Comparison of ENCODE assay signal across 9 cellular contexts in genomic region chr11:1628506-1629325, GRCh38. TPM values are rescaled to one million over a fixed set of nuclear protein-coding genes. Genes with fewer than 3 reads are reported as not detected.
DNase-seq lines count a peak whose midpoint lies in the region; FAIRE-seq and TF ChIP-seq lines count a peak whose summit lies in the region.
"Had no signal": no experiment of that assay in that cellular context is flagged by ENCODE, and none has a peak within 500 bp of the region (broad histone marks: within the 10 kb centered on the region; RNA-seq: fewer than 3 reads in every experiment).

No MANE protein-coding gene starts in this region.

- H3K27ac Mint-ChIP-seq in Caco-2 (ENCODE audit: unreplicated experiment): no peak overlapping the region
- H3K27ac Mint-ChIP-seq: IgD-negative memory B cell had no signal

- CTCF ChIA-PET in Caco-2 (lab: Charles Lee): interaction anchor here (0.8 kb wide), 1 partner anchor 522 kb away, joined by 3 read pairs; no protein-coding TSS in a partner anchor

- H3K36me3 ChIP-seq in Caco-2 (ENCODE audit: control insufficient read depth, insufficient read depth, low read length) (no peaks in the 10 kb centered on the region), HUES64 (ENCODE audit: insufficient read depth, low read length) (no peaks in the 10 kb centered on the region), WERI-Rb-1 (no peaks in the 10 kb centered on the region), brain microvascular endothelial cell (replicated peaks) (no peaks in the 10 kb centered on the region), keratinocyte (ENCODE audit: control insufficient read depth in 2 of 2, extremely low read depth in 1 of 2, insufficient read depth in 2 of 2, low read length in 2 of 2) (no peaks in the 10 kb centered on the region)

- H3K9me1 ChIP-seq in keratinocyte (ENCODE audit: control insufficient read depth, extremely low read depth, insufficient read depth, low read length): no peaks in the 10 kb centered on the region

- H3K27ac ChIP-seq in HUES64 (ENCODE audit: low read depth, low read length): no peak overlapping the region
- H3K27ac ChIP-seq in WERI-Rb-1: no peak overlapping the region
- H3K27ac ChIP-seq in brain microvascular endothelial cell: no peak overlapping the region
- H3K27ac ChIP-seq in keratinocyte (ENCODE audit: control insufficient read depth, insufficient read depth, low read length): no peak overlapping the region

- dilution Hi-C loops in keratinocyte (cut with MboI; ENCODE audit: extremely low pct_ligation_motif_present, low sequenced_read_pairs): no loop called here

- in situ Hi-C loops in brain microvascular endothelial cell (cut with HindIII; ENCODE audit: low pct_ligation_motif_present, low sequenced_read_pairs): no loop called here

- DNase-seq in Caco-2 (peak in 1 of 2 experiments; percentile 57), WERI-Rb-1 (peak; percentile 62), brain microvascular endothelial cell (no peak), keratinocyte (ENCODE audit: low read depth, low spot score) (no peak), dedifferentiated amniotic fluid mesenchymal stem cell (ENCODE audit: extremely low spot score) (no peak), NCI-H2227 (lab: John Stamatoyannopoulos, UW; ENCODE audit: unreplicated experiment) (no peak)
- DNase-seq in stimulated activated CD4-positive, alpha-beta T cell treated with anti-CD3 and anti-CD28 coated beads, Interleukin-4, amount 100 ng/mL, for 24 hours: peak; percentile 61

- H4K20me1 ChIP-seq in keratinocyte (ENCODE audit: control insufficient read depth, extremely low read depth, insufficient read depth, low read length): no peaks in the 10 kb centered on the region

- no peak overlapping the region for H3K4me3 ChIP-seq in Caco-2 (ENCODE audit: low read depth, low read length)
- no peak overlapping the region for H3K4me3 ChIP-seq in HUES64 (ENCODE audit: low read length)
- H3K4me3 ChIP-seq in WERI-Rb-1 (ENCODE audit: low read depth, low read length): no peak overlapping the region
- H3K4me3 ChIP-seq in brain microvascular endothelial cell (ENCODE audit: low read depth, low read length): no peak overlapping the region
- H3K4me3 ChIP-seq in keratinocyte (ENCODE audit: control insufficient read depth in 2 of 3, extremely low read depth in 1 of 3, insufficient read depth in 2 of 3, low read depth in 1 of 3, low read length in 3 of 3): no peak overlapping the region

- BruUV-seq in Caco-2 (replicated peaks; lab: Mats Ljungman, UMichigan): no TSS peak

- H3K27me3 ChIP-seq in Caco-2 (replicated peaks; ENCODE audit: control insufficient read depth, insufficient read depth, low read length) (peaks cover 1% of the 10 kb centered on the region; the same call in 1 of the 2 replicates), HUES64 (ENCODE audit: insufficient read depth, low read length) (peaks cover 25% of the 10 kb centered on the region), WERI-Rb-1 (ENCODE audit: insufficient read depth, low read depth, severe bottlenecking) (peaks cover 90% of the 10 kb centered on the region), brain microvascular endothelial cell (replicated peaks) (peaks cover 24% of the 10 kb centered on the region), keratinocyte (ENCODE audit: control insufficient read depth, extremely low read depth, insufficient read depth, low read length) (peaks cover 18% of the 10 kb centered on the region)

- intact Hi-C loops in Caco-2 (cut with micrococcal nuclease; ENCODE audit: unreplicated experiment): no loop called here

- H3K4me1 Mint-ChIP-seq in Caco-2 (ENCODE audit: low read depth, unreplicated experiment): no peaks in the 10 kb centered on the region

- H3K36me3 Mint-ChIP-seq in Caco-2 (ENCODE audit: insufficient read depth, unreplicated experiment): no peaks in the 10 kb centered on the region

- H3K4me2 ChIP-seq in keratinocyte (ENCODE audit: control insufficient read depth, extremely low read depth, insufficient read depth, low read depth, low read length): no peak overlapping the region

- TF ChIP-seq CTCF in Caco-2 (IDR thresholded peaks at IDR 0.05; ENCODE audit: insufficient read depth in 1 of 2, low read depth in 1 of 2, low read length in 1 of 2, severe bottlenecking in 1 of 2, unreplicated experiment in 1 of 2) (peak; percentile 58 to 84), WERI-Rb-1 (IDR thresholded peaks at IDR 0.05; ENCODE audit: low read depth, low read length) (peak; percentile 97), brain microvascular endothelial cell (IDR thresholded peaks at IDR 0.05; ENCODE audit: low read depth, low read length, missing control alignments) (peak; percentile 98), keratinocyte (optimal IDR thresholded peaks at IDR 0.05 in 1 of 3, IDR thresholded peaks at IDR 0.05 in 1 of 3, conservative IDR thresholded peaks at IDR 0.05 in 1 of 3; ENCODE audit: extremely low read depth in 1 of 3, insufficient read depth in 2 of 3, low read length in 3 of 3) (peak; percentile 81 to 99 (median 93))

- H2AFZ ChIP-seq in keratinocyte (ENCODE audit: control insufficient read depth, low read length): no peak overlapping the region

- no peak for FAIRE-seq in keratinocyte (lab: Jason Lieb, UNC)

- H3K4me1 ChIP-seq in Caco-2 (no peaks in the 10 kb centered on the region), HUES64 (ENCODE audit: insufficient read depth, low read length) (0 out of 2 replicates have a peak, but pooled peaks cover 3% of the 10 kb centered on the region), keratinocyte (ENCODE audit: control insufficient read depth, extremely low read depth, insufficient read depth, low read length) (no peaks in the 10 kb centered on the region)

- H3K9me3 ChIP-seq in Caco-2: no peaks in the 10 kb centered on the region
- no peaks in the 10 kb centered on the region for H3K9me3 ChIP-seq in HUES64 (ENCODE audit: insufficient read depth, low read depth, low read length)
- no peaks in the 10 kb centered on the region for H3K9me3 ChIP-seq in WERI-Rb-1 (ENCODE audit: severe bottlenecking)
- no peaks in the 10 kb centered on the region for H3K9me3 ChIP-seq in keratinocyte (ENCODE audit: control insufficient read depth, low read depth, low read length)

- H3K9ac ChIP-seq in HUES64 (ENCODE audit: low read depth, low read length) (peak overlapping the region; percentile 29; the same call in 1 of the 2 replicates), keratinocyte (ENCODE audit: control insufficient read depth, extremely low read depth, insufficient read depth, low read length) (no peak overlapping the region)

- no peaks in the 10 kb centered on the region for H3K79me2 ChIP-seq in keratinocyte (ENCODE audit: control insufficient read depth, insufficient read depth, low read length)

- WGBS in HUES64: 41% methylated on average over 35 of the region's 35 CpGs

- peaks cover 21% of the 10 kb centered on the region for H3K27me3 Mint-ChIP-seq in Caco-2 (ENCODE audit: insufficient read depth, unreplicated experiment)

- no peaks in the 10 kb centered on the region for H3K9me3 Mint-ChIP-seq in Caco-2 (ENCODE audit: unreplicated experiment)
- H3K9me3 Mint-ChIP-seq: IgD-negative memory B cell had no signal

- no peak overlapping the region for H3K4me3 Mint-ChIP-seq in Caco-2 (ENCODE audit: unreplicated experiment)

- POLR2A ChIA-PET in Caco-2 (lab: Charles Lee): no interaction called here

RNA-seq across cellular contexts. Expression of gene KRTAP5-5, which starts 0.9 kb away (rescaled TPM):
- total RNA-seq in Caco-2 (2022): not detected in 2 replicates
- polyA plus RNA-seq in HUES64 (2013, experiment 1 of 2): not detected
- not detected for polyA plus RNA-seq in HUES64 (2013, experiment 2 of 2)
- polyA plus RNA-seq in keratinocyte: not detected in 3 replicates
- polyA plus RNA-seq in keratinocyte (2011; ENCODE audit: low read depth): not detected
- polyA plus RNA-seq in keratinocyte (2011; cell fraction: cytosol; rRNA removed): not detected in 2 replicates
- polyA plus RNA-seq in keratinocyte (2011; cell fraction: nucleus; rRNA removed): not detected in 2 replicates
- not detected in 2 replicates for polyA plus RNA-seq in keratinocyte (2012; ENCODE audit: low replicate concordance)
- not detected in 3 replicates for polyA minus RNA-seq in keratinocyte
- polyA minus RNA-seq in keratinocyte (2011; cell fraction: cytosol; rRNA and poly(A)+ RNA removed): not detected
- polyA minus RNA-seq in keratinocyte (2011; cell fraction: nucleus; rRNA and poly(A)+ RNA removed): not detected in 2 replicates
- polyA plus RNA-seq: IgD-negative memory B cell had no signal

RNA-seq across cellular contexts. Expression of gene KRTAP5-4, which starts 6.8 kb away (rescaled TPM):
- not detected in 2 replicates for total RNA-seq in Caco-2 (2022)
- not detected for polyA plus RNA-seq in HUES64 (2013, experiment 1 of 2)
- not detected for polyA plus RNA-seq in HUES64 (2013, experiment 2 of 2)
- not detected in 3 replicates for polyA plus RNA-seq in keratinocyte
- not detected for polyA plus RNA-seq in keratinocyte (2011; ENCODE audit: low read depth)
- polyA plus RNA-seq in keratinocyte (2011; cell fraction: cytosol; rRNA removed): not detected in 2 replicates
- not detected in 2 replicates for polyA plus RNA-seq in keratinocyte (2011; cell fraction: nucleus; rRNA removed)
- polyA plus RNA-seq in keratinocyte (2012; ENCODE audit: low replicate concordance): not detected in 2 replicates
- polyA minus RNA-seq in keratinocyte: not detected in 3 replicates
- polyA minus RNA-seq in keratinocyte (2011; cell fraction: cytosol; rRNA and poly(A)+ RNA removed): not detected
- polyA minus RNA-seq in keratinocyte (2011; cell fraction: nucleus; rRNA and poly(A)+ RNA removed): not detected in 2 replicates
- polyA plus RNA-seq: IgD-negative memory B cell had no signal

RNA-seq across cellular contexts. Expression of gene KRTAP5-3, which starts 20.5 kb away (rescaled TPM):
- not detected in 2 replicates for total RNA-seq in Caco-2 (2022)
- not detected for polyA plus RNA-seq in HUES64 (2013, experiment 1 of 2)
- polyA plus RNA-seq in HUES64 (2013, experiment 2 of 2): not detected
- polyA plus RNA-seq in keratinocyte: not detected in 3 replicates
- not detected for polyA plus RNA-seq in keratinocyte (2011; ENCODE audit: low read depth)
- not detected in 2 replicates for polyA plus RNA-seq in keratinocyte (2011; cell fraction: cytosol; rRNA removed)
- polyA plus RNA-seq in keratinocyte (2011; cell fraction: nucleus; rRNA removed): not detected in 2 replicates
- polyA plus RNA-seq in keratinocyte (2012; ENCODE audit: low replicate concordance): not detected in 2 replicates
- polyA minus RNA-seq in keratinocyte: not detected in 3 replicates
- not detected for polyA minus RNA-seq in keratinocyte (2011; cell fraction: cytosol; rRNA and poly(A)+ RNA removed)
- polyA minus RNA-seq in keratinocyte (2011; cell fraction: nucleus; rRNA and poly(A)+ RNA removed): not detected in 2 replicates
- polyA plus RNA-seq: IgD-negative memory B cell had no signal

RNA-seq across cellular contexts. Expression of gene KRTAP5-2, which starts 30.6 kb away (rescaled TPM):
- total RNA-seq in Caco-2 (2022): not detected in 2 replicates
- not detected for polyA plus RNA-seq in HUES64 (2013, experiment 1 of 2)
- polyA plus RNA-seq in HUES64 (2013, experiment 2 of 2): not detected
- not detected in 3 replicates for polyA plus RNA-seq in keratinocyte
- not detected for polyA plus RNA-seq in keratinocyte (2011; ENCODE audit: low read depth)
- polyA plus RNA-seq in keratinocyte (2011; cell fraction: cytosol; rRNA removed): not detected in 2 replicates
- polyA plus RNA-seq in keratinocyte (2011; cell fraction: nucleus; rRNA removed): not detected in 2 replicates
- not detected in 2 replicates for polyA plus RNA-seq in keratinocyte (2012; ENCODE audit: low replicate concordance)
- polyA minus RNA-seq in keratinocyte: not detected in 3 replicates
- not detected for polyA minus RNA-seq in keratinocyte (2011; cell fraction: cytosol; rRNA and poly(A)+ RNA removed)
- not detected in 2 replicates for polyA minus RNA-seq in keratinocyte (2011; cell fraction: nucleus; rRNA and poly(A)+ RNA removed)
- polyA plus RNA-seq: IgD-negative memory B cell had no signal

RNA-seq across cellular contexts. Expression of gene KRTAP5-1, which starts 43.6 kb away (rescaled TPM):
- not detected in 2 replicates for total RNA-seq in Caco-2 (2022)
- not detected for polyA plus RNA-seq in HUES64 (2013, experiment 1 of 2)
- polyA plus RNA-seq in HUES64 (2013, experiment 2 of 2): not detected
- not detected in 3 replicates for polyA plus RNA-seq in keratinocyte
- polyA plus RNA-seq in keratinocyte (2011; ENCODE audit: low read depth): not detected
- not detected in 2 replicates for polyA plus RNA-seq in keratinocyte (2011; cell fraction: cytosol; rRNA removed)
- polyA plus RNA-seq in keratinocyte (2011; cell fraction: nucleus; rRNA removed): not detected in 2 replicates
- not detected in 2 replicates for polyA plus RNA-seq in keratinocyte (2012; ENCODE audit: low replicate concordance)
- polyA minus RNA-seq in keratinocyte: not detected in 3 replicates
- not detected for polyA minus RNA-seq in keratinocyte (2011; cell fraction: cytosol; rRNA and poly(A)+ RNA removed)
- not detected in 2 replicates for polyA minus RNA-seq in keratinocyte (2011; cell fraction: nucleus; rRNA and poly(A)+ RNA removed)
- polyA plus RNA-seq: IgD-negative memory B cell had no signal

Comparison
In these comparisons a context has a peak if more than half of its experiments do, and no peak if none do; other contexts are left out.
1. DNase-seq: peak in WERI-Rb-1 (single experiment) and stimulated activated CD4-positive, alpha-beta T cell treated with anti-CD3 and anti-CD28 coated beads, Interleukin-4, amount 100 ng/mL, for 24 hours (single experiment); none in brain microvascular endothelial cell (single experiment), keratinocyte (single experiment), dedifferentiated amniotic fluid mesenchymal stem cell (single experiment) and NCI-H2227 (single experiment).
2. Peak in every context shown above with its lines, with median percentiles within 50 percentile points of each other: CTCF ChIP-seq.